ENCODE assay signal across 24 cellular contexts in the genomic region with DNA sequence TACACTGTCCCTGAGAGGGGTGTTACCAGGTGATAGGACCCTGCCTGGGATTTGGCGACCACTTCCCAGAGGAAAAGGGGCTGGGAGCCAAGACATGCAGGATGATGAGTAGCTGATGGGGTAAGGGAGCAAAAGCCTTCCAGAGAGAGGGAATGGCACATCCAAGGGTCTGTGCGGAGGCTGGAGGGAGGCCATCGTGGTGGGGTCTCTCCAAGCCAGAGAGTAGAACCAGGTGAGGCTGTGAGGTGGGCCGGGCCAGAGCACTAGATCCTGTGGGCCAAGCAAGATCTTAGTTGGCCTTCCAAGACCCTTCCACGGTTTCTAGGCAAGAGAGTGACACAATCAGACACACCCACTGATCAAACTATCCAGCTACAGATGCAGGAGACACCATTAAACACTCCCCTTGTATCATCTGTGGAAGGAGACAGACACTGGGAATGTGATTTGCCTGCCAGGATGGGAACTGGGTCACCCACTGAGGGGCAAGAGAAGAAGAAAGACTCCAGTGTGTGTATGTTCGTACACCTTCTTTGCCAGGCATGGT.
A peak's percentile ranks its signal among the peaks of the same experiment; 100 is the strongest.
DNase-seq lines count a peak whose midpoint lies in the region; ATAC-seq, FAIRE-seq and TF ChIP-seq lines count a peak whose summit lies in the region.
"Had no signal": no experiment of that assay in that cellular context is flagged by ENCODE, and none has a peak within 500 bp of the region (broad histone marks: within the 10 kb centered on the region; RNA-seq: fewer than 3 reads in every experiment).

No MANE protein-coding gene starts in this region.

- TF ChIP-seq POLR2A in HepG2 (IDR thresholded peaks at IDR 0.05; ENCODE audit: insufficient read depth in 1 of 2, low read depth in 2 of 2, low read length in 2 of 2) (no peak), right lobe of liver (IDR thresholded peaks at IDR 0.05) (no peak), spleen (IDR thresholded peaks at IDR 0.05) (no peak)

- H3K36me3 ChIP-seq in HepG2 (replicated peaks in 1 of 2; ENCODE audit: control insufficient read depth in 1 of 2, insufficient read depth in 2 of 2, low read length in 2 of 2): no peaks in the 10 kb centered on the region
- no peaks in the 10 kb centered on the region for H3K36me3 ChIP-seq in right lobe of liver
- no peaks in the 10 kb centered on the region for H3K36me3 ChIP-seq in neuronal stem cell (replicated peaks in 1 of 2; ENCODE audit: control insufficient read depth in 2 of 2, insufficient read depth in 2 of 2, low read length in 2 of 2)
- H3K36me3 ChIP-seq in spleen: no peaks in the 10 kb centered on the region
- H3K36me3 ChIP-seq: BE2C; BLaER1 treated with 17β-estradiol and CSF1 and Interleukin-3, amounts not matched to agents 10 nM and 100 nM had no signal

- no peak overlapping the region for H3K4ac ChIP-seq in neuronal stem cell (ENCODE audit: low read length)

- intact Hi-C loops in HepG2 (cut with micrococcal nuclease; ENCODE audit: unreplicated experiment): loop anchor here (5.0 kb wide), 1 partner anchor 106 kb away; no protein-coding TSS in a partner anchor
- intact Hi-C loops in right lobe of liver (cut with DNase I): no loop called here
- intact Hi-C loops in spleen (cut with DNase I; ENCODE audit: low total_unique reads): no loop called here

- no TSS peak for BruUV-seq in HepG2 (replicated peaks; lab: Mats Ljungman, UMichigan)

- in situ Hi-C loops in HepG2 (cut with HindIII; ENCODE audit: extremely low pct_ligation_motif_present, low pct_unique_long_range_greater_than_20kb): no loop called here

- DNase-seq in HepG2 (ENCODE audit: low spot score): no peak
- DNase-seq in right lobe of liver: no peak
- no peak for DNase-seq in neuronal stem cell (ENCODE audit: low spot score)
- peak; percentile 38 for DNase-seq in spleen
- no peak for DNase-seq in mesenteric fat pad (ENCODE audit: low spot score)
- DNase-seq in NCI-H345 treated with DMSO at 0.1 percent for 48 hours (lab: John Stamatoyannopoulos, UW; ENCODE audit: unreplicated experiment): no peak
- DNase-seq: 8988T; ACHN; AML-193; BE2C; CD4-positive, alpha-beta T cell; CD8-positive, alpha-beta memory T cell; DMS 273 treated with DMSO at 0.1 percent for 48 hours; DMS79; EL; GF-D8; GOT3; H7; HCEC 1CT had no signal

- no peak overlapping the region for H2BK15ac ChIP-seq in neuronal stem cell (ENCODE audit: low read length)

- ATAC-seq in HepG2 (no peak), right lobe of liver (no peak)
- ATAC-seq: A549 had no signal

- no peak overlapping the region for H2BK12ac ChIP-seq in neuronal stem cell (ENCODE audit: low read length)

- H2AK5ac ChIP-seq in neuronal stem cell (ENCODE audit: low read depth, low read length): peak overlapping the region; percentile 41

- no peaks in the 10 kb centered on the region for H3K79me2 ChIP-seq in HepG2 (ENCODE audit: insufficient read depth, low read length)

- H4K8ac ChIP-seq in neuronal stem cell (ENCODE audit: low read depth, low read length): no peak overlapping the region

- POLR2A ChIA-PET in HepG2 (lab: Yijun Ruan, JAX): interaction anchor here (1.3 to 5.7 kb wide), 4 partner anchors 21 to 57 kb away, joined by 3 to 60 read pairs (median 8); no protein-coding TSS in a partner anchor

- FAIRE-seq in HepG2 (lab: Jason Lieb, UNC): no peak
- FAIRE-seq: A549, D721Med, GM12891, GM18507 had no signal

- no peak overlapping the region for H4K91ac ChIP-seq in neuronal stem cell (ENCODE audit: low read depth, low read length, poor library complexity)

- peak overlapping the region; percentile 42; the same call in 1 of the 2 replicates for H3K4me2 ChIP-seq in HepG2 (ENCODE audit: low read depth, low read length)
- H3K4me2 ChIP-seq in neuronal stem cell (ENCODE audit: insufficient read depth, low read length, poor library complexity, severe bottlenecking): no peak overlapping the region
- H3K4me2 ChIP-seq: A549; BLaER1 treated with 17β-estradiol and CSF1 and Interleukin-3, amounts not matched to agents 10 nM and 100 nM had no signal

- H4K20me1 ChIP-seq in HepG2 (ENCODE audit: insufficient read depth, low read length): no peaks in the 10 kb centered on the region
- H4K20me1 ChIP-seq: BLaER1 treated with 17β-estradiol and CSF1 and Interleukin-3, amounts not matched to agents 10 nM and 100 nM had no signal

- H3K9ac ChIP-seq in HepG2 (ENCODE audit: insufficient read depth, low read depth, low read length) (no peak overlapping the region), neuronal stem cell (ENCODE audit: low read depth, low read length, poor library complexity) (no peak overlapping the region)
- H3K9ac ChIP-seq: BLaER1 treated with 17β-estradiol and CSF1 and Interleukin-3, amounts not matched to agents 10 nM and 100 nM had no signal

- no peak for TF ChIP-seq EP300 in HepG2 (IDR thresholded peaks at IDR 0.05; ENCODE audit: low read depth in 2 of 2, low read length in 2 of 2)
- no peak for TF ChIP-seq EP300 in HepG2 (CRISPR knock-in tag; IDR thresholded peaks at IDR 0.05; ENCODE audit: borderline replicate concordance)

- no peak overlapping the region for H3K4me3 ChIP-seq in HepG2 (replicated peaks in 1 of 3; ENCODE audit: insufficient read depth in 1 of 3, low read depth in 2 of 3, low read length in 3 of 3)
- H3K4me3 ChIP-seq in right lobe of liver: no peak overlapping the region
- H3K4me3 ChIP-seq in neuronal stem cell (ENCODE audit: low read length in 2 of 2): no peak overlapping the region
- no peak overlapping the region for H3K4me3 ChIP-seq in spleen
- H3K4me3 ChIP-seq: A549; BLaER1 treated with 17β-estradiol and CSF1 and Interleukin-3, amounts not matched to agents 10 nM and 100 nM had no signal

- TF ChIP-seq RAD21 in HepG2 (CRISPR knock-in tag; IDR thresholded peaks at IDR 0.05): no peak

- CTCF ChIA-PET in HepG2 (lab: Yijun Ruan, JAX; ENCODE audit: low intra/inter-chr PET ratio, low total read pairs): no interaction called here

- no peak overlapping the region for H2AFZ ChIP-seq in HepG2 (ENCODE audit: low read length)
- no peak overlapping the region for H2AFZ ChIP-seq in neuronal stem cell (ENCODE audit: low read length)

- H3K14ac ChIP-seq in neuronal stem cell (ENCODE audit: low read length): no peak overlapping the region

- H2BK5ac ChIP-seq in neuronal stem cell (ENCODE audit: low read length): no peak overlapping the region

- no peak overlapping the region for H3K27ac ChIP-seq in HepG2 (ENCODE audit: extremely low read length, insufficient read depth, low read length)
- H3K27ac ChIP-seq in right lobe of liver: no peak overlapping the region
- H3K27ac ChIP-seq in neuronal stem cell (replicated peaks; ENCODE audit: low read length): no peak overlapping the region
- H3K27ac ChIP-seq in spleen: no peak overlapping the region
- H3K27ac ChIP-seq: A549; BLaER1 treated with 17β-estradiol and CSF1 and Interleukin-3, amounts not matched to agents 10 nM and 100 nM had no signal

- H3K18ac ChIP-seq in neuronal stem cell (ENCODE audit: low read length): peak overlapping the region; percentile 36

- no peaks in the 10 kb centered on the region for H3K79me1 ChIP-seq in neuronal stem cell (ENCODE audit: low read depth, low read length)

- H3K9me3 ChIP-seq in HepG2 (ENCODE audit: low read length) (no peaks in the 10 kb centered on the region), right lobe of liver (no peaks in the 10 kb centered on the region), neuronal stem cell (replicated peaks in 1 of 2; ENCODE audit: control insufficient read depth in 2 of 2, insufficient read depth in 1 of 2, low read depth in 1 of 2, low read length in 2 of 2) (no peaks in the 10 kb centered on the region), spleen (no peaks in the 10 kb centered on the region)
- H3K9me3 ChIP-seq: A549; BE2C; BLaER1 treated with 17β-estradiol and CSF1 and Interleukin-3, amounts not matched to agents 10 nM and 100 nM had no signal

- TF ChIP-seq CTCF in HepG2 (CRISPR knock-in tag; IDR thresholded peaks at IDR 0.05): no peak
- TF ChIP-seq CTCF in right lobe of liver (IDR thresholded peaks at IDR 0.05): no peak
- TF ChIP-seq CTCF in spleen (IDR thresholded peaks at IDR 0.05 in 8 of 11, conservative IDR thresholded peaks at IDR 0.05 in 3 of 11): no peak

- no peak overlapping the region for H3K23ac ChIP-seq in neuronal stem cell (ENCODE audit: low read depth, low read length, poor library complexity)

- H3K27me3 ChIP-seq in HepG2 (ENCODE audit: control insufficient read depth in 1 of 2, insufficient read depth in 2 of 2, low read length in 2 of 2) (no peaks in the 10 kb centered on the region; a peak in 1 of 5 replicates), right lobe of liver (no peaks in the 10 kb centered on the region), neuronal stem cell (ENCODE audit: control insufficient read depth in 3 of 3, insufficient read depth in 3 of 3, low read depth in 1 of 3, low read length in 3 of 3) (peaks cover 0 to 5% (median 0%) of the 10 kb centered on the region in 3 experiments), spleen (replicated peaks in 1 of 7) (no peaks in the 10 kb centered on the region)
- H3K27me3 ChIP-seq: BE2C; BLaER1 treated with 17β-estradiol and CSF1 and Interleukin-3, amounts not matched to agents 10 nM and 100 nM had no signal

- WGBS in HepG2 (ENCODE audit: low lambda C conversion rate): 68% methylated on average over 6 of the region's 6 CpGs
- WGBS in right lobe of liver (ENCODE audit: insufficient coverage, low coverage, low lambda C conversion rate, missing lambda C conversion rate): 94% methylated on average over 5 of the region's 6 CpGs
- no CpG with 5 or more reads among the region's 6 CpGs for whole genome bisulfite sequencing in neuronal stem cell (ENCODE audit: extremely low coverage in 2 of 2, insufficient read length in 2 of 2, insufficient replicate concordance in 1 of 2), 2 donors
- 86 to 94% (median 89%) methylated on average over 6 of the region's 6 CpGs for WGBS in spleen, 5 donors

- H2BK120ac ChIP-seq in neuronal stem cell (ENCODE audit: low read depth, low read length): no peak overlapping the region

- H3K4me1 ChIP-seq in HepG2 (ENCODE audit: insufficient read depth, low read length): peaks cover 65% of the 10 kb centered on the region
- peaks cover 0 to 12% (median 4%) of the 10 kb centered on the region in 4 donors for H3K4me1 ChIP-seq in right lobe of liver
- H3K4me1 ChIP-seq in neuronal stem cell (ENCODE audit: control insufficient read depth in 2 of 2, insufficient read depth in 1 of 2, low read depth in 1 of 2, low read length in 2 of 2): no peaks in the 10 kb centered on the region
- peaks cover 0 to 26% (median 9%) of the 10 kb centered on the region in 6 donors for H3K4me1 ChIP-seq in spleen
- H3K4me1 ChIP-seq: BE2C had no signal

TF ChIP-seq in HepG2, 621 proteins besides CTCF, POLR2A, EP300 and RAD21 (continues in another document):
- TF ChIP-seq ZNF484 (CRISPR knock-in tag; IDR thresholded peaks at IDR 0.05; ENCODE audit: borderline replicate concordance, low read depth) (0 out of 2 replicates have a peak, but pooled peaks have one; percentile 52), CAMTA2 (CRISPR knock-in tag; IDR thresholded peaks at IDR 0.05; ENCODE audit: borderline replicate concordance) (0 out of 2 replicates have a peak, but pooled peaks have one; percentile 45), ZNF205 (CRISPR knock-in tag; IDR thresholded peaks at IDR 0.05) (peak; percentile 4; the same call in 1 of the 2 replicates)
- TF ChIP-seq, protein P1, sequence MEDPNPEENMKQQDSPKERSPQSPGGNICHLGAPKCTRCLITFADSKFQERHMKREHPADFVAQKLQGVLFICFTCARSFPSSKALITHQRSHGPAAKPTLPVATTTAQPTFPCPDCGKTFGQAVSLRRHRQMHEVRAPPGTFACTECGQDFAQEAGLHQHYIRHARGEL (CRISPR knock-in tag; IDR thresholded peaks at IDR 0.05): 0 out of 2 replicates have a peak, but pooled peaks have one; percentile 66
